ENCODE assay signal across 8 cellular contexts in genomic region chr11:64164392-64165312, GRCh38. TPM values are rescaled to one million over a fixed set of nuclear protein-coding genes. Genes with fewer than 3 reads are reported as not detected.
DNase-seq lines count a peak whose midpoint lies in the region; TF ChIP-seq lines count a peak whose summit lies in the region.

No MANE protein-coding gene starts in this region.

- H3F3A ChIP-seq in Loucy (ENCODE audit: low read depth) = no peaks in the 10 kb centered on the region

- peaks cover 12% of the 10 kb centered on the region; the same call in 1 of the 2 replicates for H3K4me1 ChIP-seq in Caco-2
- H3K4me1 ChIP-seq in Loucy (ENCODE audit: insufficient read depth, low read length, poor library complexity, severe bottlenecking) = peaks cover 16% of the 10 kb centered on the region
- H3K4me1 ChIP-seq in mucosa of rectum (ENCODE audit: control insufficient read depth in 2 of 2, insufficient read depth in 2 of 2, low read length in 2 of 2) = peaks cover 0 to 11% of the 10 kb centered on the region in 2 donors
- peaks cover 9% of the 10 kb centered on the region for H3K4me1 ChIP-seq in testis

- H2AFZ ChIP-seq in Loucy (ENCODE audit: low read length) = 0 out of 2 replicates have a peak overlapping the region, but pooled peaks have one; percentile 99

- peak overlapping the region; percentile 100 for H3K4me2 ChIP-seq in Loucy (ENCODE audit: low read depth, low read length, poor library complexity, severe bottlenecking)

- H3K27me3 Mint-ChIP-seq in Caco-2 (ENCODE audit: insufficient read depth, unreplicated experiment) = no peaks in the 10 kb centered on the region

- in situ Hi-C loops in T47D (cut with HindIII; ENCODE audit: low pct_unique_long_range_greater_than_20kb, low sequenced_read_pairs) = loop anchor here (10.0 kb wide), 1 partner anchor 160 kb away; no protein-coding TSS in a partner anchor

- H3K4me3 ChIP-seq in Caco-2 (ENCODE audit: low read depth, low read length) (peak overlapping the region; percentile 77), Loucy (ENCODE audit: low read length, poor library complexity, severe bottlenecking) (peak overlapping the region; percentile 76), mucosa of rectum (ENCODE audit: low read length in 2 of 2) (peak overlapping the region; percentile 74 to 79), testis (peak overlapping the region in 1 of 2 donors; percentile 67)

- DNase-seq in Caco-2 (no peak), T47D (ENCODE audit: low read depth in 1 of 2, low spot score in 1 of 2) (peak; percentile 63 to 74), testis (no peak), NCI-H2081 (lab: John Stamatoyannopoulos, UW) (no peak), T1000 (lab: John Stamatoyannopoulos, UW) (no peak), CD1c-positive myeloid dendritic cell (ENCODE audit: extremely low spot score) (no peak)

- H3K9me2 ChIP-seq in Loucy (replicated peaks; ENCODE audit: low read depth, low read length) = no peaks in the 10 kb centered on the region

- TSS peak; percentile 27 for BruUV-seq in Caco-2 (replicated peaks; lab: Mats Ljungman, UMichigan)

- no peaks in the 10 kb centered on the region for H3K36me3 ChIP-seq in Caco-2 (ENCODE audit: control insufficient read depth, insufficient read depth, low read length)
- H3K36me3 ChIP-seq in Loucy (ENCODE audit: insufficient read depth, low read length) = no peaks in the 10 kb centered on the region
- H3K36me3 ChIP-seq in mucosa of rectum (ENCODE audit: control insufficient read depth in 2 of 2, insufficient read depth in 2 of 2, low read length in 2 of 2) = peaks cover 2% of the 10 kb centered on the region in 2 donors
- H3K36me3 ChIP-seq in testis (ENCODE audit: low read depth, missing control alignments) = no peaks in the 10 kb centered on the region

- no peaks in the 10 kb centered on the region for H3K27me3 ChIP-seq in Caco-2 (replicated peaks; ENCODE audit: control insufficient read depth, insufficient read depth, low read length)
- H3K27me3 ChIP-seq in Loucy (ENCODE audit: insufficient read depth, low read length, poor library complexity, severe bottlenecking) = no peaks in the 10 kb centered on the region
- H3K27me3 ChIP-seq in mucosa of rectum (ENCODE audit: control insufficient read depth in 2 of 2, insufficient read depth in 2 of 2, low read length in 2 of 2) = no peaks in the 10 kb centered on the region
- no peaks in the 10 kb centered on the region for H3K27me3 ChIP-seq in testis

- no peak for TF ChIP-seq POLR2A in testis (IDR thresholded peaks at IDR 0.05)

- CTCF ChIA-PET in Caco-2 (lab: Charles Lee) = interaction anchor here (1.0 to 2.8 kb wide), 2 partner anchors 12 to 21 kb away, joined by 3 to 19 read pairs; partner anchors contain the start of gene STIP1

- peak overlapping the region; percentile 73 for H3K27ac Mint-ChIP-seq in Caco-2 (ENCODE audit: unreplicated experiment)

- peaks cover 13% of the 10 kb centered on the region for H3K4me1 Mint-ChIP-seq in Caco-2 (ENCODE audit: low read depth, unreplicated experiment)

- POLR2A ChIA-PET in Caco-2 (lab: Charles Lee) = interaction anchor here (0.6 to 2.3 kb wide), 3 partner anchors 21 to 226 kb away, joined by 3 to 33 read pairs (median 3); partner anchors contain the start of genes NAA40 and STIP1

- H3K79me2 ChIP-seq in Loucy (ENCODE audit: insufficient read depth, low read length) = peaks cover 16% of the 10 kb centered on the region; the same call in 1 of the 2 replicates

- TF ChIP-seq CTCF in Caco-2 (IDR thresholded peaks at IDR 0.05; ENCODE audit: insufficient read depth in 1 of 2, low read depth in 1 of 2, low read length in 1 of 2, severe bottlenecking in 1 of 2, unreplicated experiment in 1 of 2) (no peak), Loucy (conservative IDR thresholded peaks at IDR 0.05; ENCODE audit: low read length) (no peak), testis (IDR thresholded peaks at IDR 0.05) (no peak)

- H3K9me3 ChIP-seq in Caco-2 (no peaks in the 10 kb centered on the region), Loucy (ENCODE audit: insufficient read depth, low read depth, low read length) (no peaks in the 10 kb centered on the region), mucosa of rectum (ENCODE audit: control insufficient read depth in 2 of 2, low read length in 2 of 2) (no peaks in the 10 kb centered on the region), testis (no peaks in the 10 kb centered on the region)

- intact Hi-C loops in Caco-2 (cut with micrococcal nuclease; ENCODE audit: unreplicated experiment) (loop anchor here (1.0 kb wide), 1 partner anchor 21 kb away; no protein-coding TSS in a partner anchor), testis (cut with DNase I; ENCODE audit: low total_unique reads) (no loop called here)

- peaks cover 17% of the 10 kb centered on the region for H3K36me3 Mint-ChIP-seq in Caco-2 (ENCODE audit: insufficient read depth, unreplicated experiment)

- H3K9ac ChIP-seq in Loucy (ENCODE audit: low read depth, low read length, poor library complexity, severe bottlenecking) (peak overlapping the region; percentile 74), mucosa of rectum (ENCODE audit: low read depth in 1 of 2, low read length in 2 of 2) (peak overlapping the region; percentile 56 to 61)

- no peaks in the 10 kb centered on the region for H3K9me3 Mint-ChIP-seq in Caco-2 (ENCODE audit: unreplicated experiment)

- H3K27ac ChIP-seq in mucosa of rectum (ENCODE audit: low read depth in 2 of 2, low read length in 2 of 2) (peak overlapping the region in 1 of 2 donors; percentile 86), testis (no peak overlapping the region)

- peaks cover 3% of the 10 kb centered on the region for H4K20me1 ChIP-seq in Loucy (ENCODE audit: insufficient read depth, low read length, poor library complexity, severe bottlenecking)

- peak overlapping the region; percentile 78 for H3K4me3 Mint-ChIP-seq in Caco-2 (ENCODE audit: unreplicated experiment)

- 54% methylated on average over 8 to 20 of the region's 20 CpGs for WGBS in testis, 2 donors

RNA-seq across cellular contexts. Expression of gene MACROD1, which starts 1.3 kb away (rescaled TPM):
- 24.0 and 29.6 TPM in 2 replicates for total RNA-seq in Caco-2 (2022)
- total RNA-seq in testis = 10 to 100 TPM; 13.3 to 15.3 TPM
- 14.1 TPM for polyA plus RNA-seq in testis (ENCODE audit: insufficient read depth, low read depth, low replicate concordance)

RNA-seq across cellular contexts. Expression of gene STIP1, which starts 21.3 kb away (rescaled TPM):
- total RNA-seq in Caco-2 (2022) = 293 and 297 TPM in 2 replicates
- 100 to 1,000 TPM; 221 to 247 TPM for total RNA-seq in testis
- 267 TPM for polyA plus RNA-seq in testis (ENCODE audit: insufficient read depth, low read depth, low replicate concordance)

RNA-seq across cellular contexts. Expression of gene FERMT3, which starts 41.9 kb away (rescaled TPM):
- total RNA-seq in Caco-2 (2022) (3.3 and 4.3 TPM in 2 replicates), testis (1 to 10 TPM; 7.2 to 8.2 TPM)
- 10.9 TPM for polyA plus RNA-seq in testis (ENCODE audit: insufficient read depth, low read depth, low replicate concordance)

Comparison
In these comparisons a context has a peak if more than half of its experiments do, and no peak if none do; other contexts are left out.
1. DNase-seq: peak in T47D (2 of 2); none in Caco-2 (0 of 2), testis (single experiment), NCI-H2081 (0 of 2), T1000 (single experiment) and CD1c-positive myeloid dendritic cell (single experiment).